Comparison of ENCODE assay signal across 9 cellular contexts in the genomic region with DNA sequence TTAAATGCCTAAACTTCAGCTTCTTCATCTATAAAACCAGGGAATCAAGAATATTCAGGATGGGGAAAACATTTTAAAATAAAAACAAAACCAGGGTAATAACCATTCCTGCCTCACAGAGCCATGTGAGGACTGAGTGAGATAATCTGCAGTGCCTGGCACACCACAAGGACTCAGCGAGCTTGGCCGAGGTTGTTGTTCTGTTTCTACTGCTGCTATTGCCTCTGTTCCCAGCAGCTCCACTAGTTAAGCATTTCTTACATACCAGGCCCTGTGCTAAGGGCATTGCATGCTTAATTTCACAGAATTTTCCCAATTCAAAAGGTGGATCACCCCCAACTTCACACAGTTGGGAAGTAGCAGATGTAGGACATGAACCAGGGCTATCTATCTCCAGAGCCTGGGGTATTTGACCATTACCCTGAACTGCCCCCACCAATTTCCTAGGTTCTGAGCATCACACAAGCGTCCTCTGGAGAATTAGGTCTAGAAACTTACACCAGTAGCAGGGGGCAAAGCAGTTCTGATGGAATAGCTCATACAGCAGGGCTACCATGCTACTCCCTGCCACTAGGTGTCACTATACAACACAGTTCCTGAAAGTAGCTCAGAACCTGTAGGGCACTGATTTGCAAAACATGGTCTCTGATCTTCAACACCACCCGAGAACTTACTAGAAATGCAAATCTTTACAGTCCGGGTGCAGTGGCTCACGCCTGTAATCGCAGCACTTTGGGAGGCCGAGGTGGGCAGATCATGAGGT.
DNase-seq lines count a peak whose midpoint lies in the region; TF ChIP-seq lines count a peak whose summit lies in the region.
"Had no signal": no experiment of that assay in that cellular context is flagged by ENCODE, and none has a peak within 500 bp of the region (broad histone marks: within the 10 kb centered on the region; RNA-seq: fewer than 3 reads in every experiment).

No MANE protein-coding gene starts in this region.

- WGBS in prostate gland: 95% methylated on average over 8 of the region's 8 CpGs

- TF ChIP-seq POLR2A in prostate gland (IDR thresholded peaks at IDR 0.05): no peak

- POLR2A ChIA-PET in OCI-LY7 (lab: Charles Lee): interaction anchor here (0.5 kb wide), 1 partner anchor 1426 kb away, joined by 4 read pairs; no protein-coding TSS in a partner anchor

- no peaks in the 10 kb centered on the region for H4K20me1 ChIP-seq in OCI-LY7 (ENCODE audit: insufficient read depth, low read length)

- peak; percentile 74 for TF ChIP-seq CTCF in OCI-LY7 (conservative IDR thresholded peaks at IDR 0.05; ENCODE audit: low read length)
- peak; percentile 61 for TF ChIP-seq CTCF in epithelial cell of esophagus (IDR thresholded peaks at IDR 0.05; ENCODE audit: insufficient read depth, low read depth, low read length, missing control alignments)
- peak; percentile 17 to 65 (median 53) for TF ChIP-seq CTCF in prostate gland (IDR thresholded peaks at IDR 0.05)

- H3K9me3 ChIP-seq in OCI-LY7 (ENCODE audit: low read length) (peaks cover 17% of the 10 kb centered on the region; the same call in 1 of the 2 replicates), prostate gland (no peaks in the 10 kb centered on the region)

- no peak overlapping the region for H3K4me3 ChIP-seq in OCI-LY7 (ENCODE audit: low read depth, low read length, poor library complexity, severe bottlenecking)
- no peak overlapping the region for H3K4me3 ChIP-seq in epithelial cell of esophagus (ENCODE audit: low read length)
- H3K4me3 ChIP-seq in prostate gland: no peak overlapping the region

- H3K27ac ChIP-seq in OCI-LY7 (ENCODE audit: low read depth, low read length, poor library complexity, severe bottlenecking): no peak overlapping the region
- H3K27ac ChIP-seq in prostate gland: no peak overlapping the region
- H3K27ac ChIP-seq: C4-2B had no signal

- CTCF ChIA-PET in OCI-LY7 (lab: Charles Lee; ENCODE audit: unreplicated experiment): no interaction called here

- H3K4me1 ChIP-seq in OCI-LY7 (ENCODE audit: insufficient read depth, low read length, poor library complexity, severe bottlenecking): no peaks in the 10 kb centered on the region
- H3K4me1 ChIP-seq in prostate gland (replicated peaks): peaks cover 7% of the 10 kb centered on the region

- no peaks in the 10 kb centered on the region for H3K9me2 ChIP-seq in OCI-LY7 (ENCODE audit: insufficient read depth, low read length)

- BruUV-seq in OCI-LY7 (replicated peaks; lab: Mats Ljungman, UMichigan): no TSS peak

- no peaks in the 10 kb centered on the region for H3K36me3 ChIP-seq in OCI-LY7 (ENCODE audit: insufficient read depth, low read length)
- H3K36me3 ChIP-seq in prostate gland: peaks cover 7 to 11% of the 10 kb centered on the region in 2 donors

- H2AFZ ChIP-seq in OCI-LY7 (ENCODE audit: low read length): no peak overlapping the region

- H3K79me2 ChIP-seq in OCI-LY7 (ENCODE audit: insufficient read depth, low read depth, low read length): no peaks in the 10 kb centered on the region

- DNase-seq in NCI-H2171 treated with DMSO at 0.1 percent for 48 hours (lab: John Stamatoyannopoulos, UW): peak; percentile 40
- DNase-seq in NCI-H2171 (lab: John Stamatoyannopoulos, UW): no peak
- peak; percentile 43 for DNase-seq in OCI-LY7 (ENCODE audit: low spot score)
- peak; percentile 50 for DNase-seq in epithelial cell of esophagus (ENCODE audit: low read depth)
- no peak for DNase-seq in prostate gland (ENCODE audit: low spot score)
- DNase-seq in mesenteric fat pad (ENCODE audit: low spot score): no peak
- DNase-seq in hypothalamus (lab: John Stamatoyannopoulos, UW): no peak
- DNase-seq in NCI-H510A (lab: John Stamatoyannopoulos, UW): no peak

- H3K4me2 ChIP-seq in OCI-LY7 (ENCODE audit: low read length): no peak overlapping the region

- intact Hi-C loops in OCI-LY7 (cut with micrococcal nuclease; ENCODE audit: unreplicated experiment) (no loop called here), prostate gland (cut with DNase I) (no loop called here)

- H3K27me3 ChIP-seq in prostate gland (replicated peaks; ENCODE audit: insufficient read depth): no peaks in the 10 kb centered on the region

Comparison
In these comparisons a context has a peak if more than half of its experiments do, and no peak if none do; other contexts are left out.
1. DNase-seq: peak in NCI-H2171 treated with DMSO at 0.1 percent for 48 hours (single experiment), OCI-LY7 (single experiment) and epithelial cell of esophagus (single experiment); none in NCI-H2171 (single experiment), prostate gland (single experiment), mesenteric fat pad (single experiment), hypothalamus (0 of 51) and NCI-H510A (single experiment).
2. Peak in every context shown above with its lines, with median percentiles within 50 percentile points of each other: CTCF ChIP-seq.